14 cellular contexts compared by ENCODE assay signal in genomic region chr15:99365232-99365631, GRCh38.
A peak's percentile ranks its signal among the peaks of the same experiment; 100 is the strongest.
DNase-seq lines count a peak whose midpoint lies in the region; ATAC-seq and TF ChIP-seq lines count a peak whose summit lies in the region.
"Had no signal": no experiment of that assay in that cellular context is flagged by ENCODE, and none has a peak within 500 bp of the region (broad histone marks: within the 10 kb centered on the region; RNA-seq: fewer than 3 reads in every experiment).

No MANE protein-coding gene starts in this region.

- TF ChIP-seq CTCF in body of pancreas (IDR thresholded peaks at IDR 0.05): no peak
- TF ChIP-seq CTCF in smooth muscle cell (IDR thresholded peaks at IDR 0.05; ENCODE audit: borderline replicate concordance, insufficient read depth, poor library complexity, severe bottlenecking): no peak

- no peak overlapping the region for H3K27ac ChIP-seq in neuronal stem cell (replicated peaks; ENCODE audit: low read length)
- no peak overlapping the region for H3K27ac ChIP-seq in body of pancreas
- no peak overlapping the region for H3K27ac ChIP-seq in smooth muscle cell (ENCODE audit: low read depth)
- H3K27ac ChIP-seq: epithelial cell of prostate, neural progenitor cell, tibial nerve had no signal

- H3K27me3 ChIP-seq in neuronal stem cell (ENCODE audit: control insufficient read depth in 3 of 3, insufficient read depth in 3 of 3, low read depth in 1 of 3, low read length in 3 of 3) (no peaks in the 10 kb centered on the region), body of pancreas (no peaks in the 10 kb centered on the region), smooth muscle cell (ENCODE audit: low read depth) (no peaks in the 10 kb centered on the region)
- H3K27me3 ChIP-seq: neural progenitor cell, tibial nerve had no signal

- no peak overlapping the region for H3K18ac ChIP-seq in neuronal stem cell (ENCODE audit: low read length)

- H3K4me3 ChIP-seq in neuronal stem cell (ENCODE audit: low read length in 2 of 2) (no peak overlapping the region), body of pancreas (no peak overlapping the region), smooth muscle cell (no peak overlapping the region)
- H3K4me3 ChIP-seq: neural progenitor cell, tibial nerve had no signal

- no peak overlapping the region for H2BK5ac ChIP-seq in neuronal stem cell (ENCODE audit: low read length)

- TF ChIP-seq POLR2A in body of pancreas (IDR thresholded peaks at IDR 0.05): no peak

- peaks cover 5 to 27% of the 10 kb centered on the region in 2 donors for H3K9me3 ChIP-seq in neuronal stem cell (replicated peaks in 1 of 2; ENCODE audit: control insufficient read depth in 2 of 2, insufficient read depth in 1 of 2, low read depth in 1 of 2, low read length in 2 of 2)
- no peaks in the 10 kb centered on the region for H3K9me3 ChIP-seq in body of pancreas
- no peaks in the 10 kb centered on the region for H3K9me3 ChIP-seq in smooth muscle cell (replicated peaks; ENCODE audit: low read depth)

- no peak overlapping the region for H2BK12ac ChIP-seq in neuronal stem cell (ENCODE audit: low read length)

- H3K9ac ChIP-seq in neuronal stem cell (ENCODE audit: low read depth, low read length, poor library complexity) (no peak overlapping the region), smooth muscle cell (ENCODE audit: low read depth) (no peak overlapping the region)
- H3K9ac ChIP-seq: neural progenitor cell had no signal

- intact Hi-C loops in body of pancreas (cut with DNase I): no loop called here

- no peak overlapping the region for H2AK5ac ChIP-seq in neuronal stem cell (ENCODE audit: low read depth, low read length)

- no peaks in the 10 kb centered on the region for H4K20me1 ChIP-seq in smooth muscle cell (ENCODE audit: low read depth)

- no peak overlapping the region for H2AFZ ChIP-seq in neuronal stem cell (ENCODE audit: low read length)
- no peak overlapping the region for H2AFZ ChIP-seq in smooth muscle cell (ENCODE audit: low read depth)
- H2AFZ ChIP-seq: neural progenitor cell had no signal

- WGBS in neuronal stem cell (ENCODE audit: extremely low coverage in 2 of 2, insufficient read length in 2 of 2, insufficient replicate concordance in 1 of 2), 2 donors: no CpG with 5 or more reads among the region's 1 CpG
- WGBS in body of pancreas, 2 donors: 87 to 91% methylated on average over 1 of the region's 1 CpG
- WGBS in smooth muscle cell (ENCODE audit: low lambda C conversion rate): 50% methylated on average over 1 of the region's 1 CpG

- H4K91ac ChIP-seq in neuronal stem cell (ENCODE audit: low read depth, low read length, poor library complexity): no peak overlapping the region

- H3K4me2 ChIP-seq in neuronal stem cell (ENCODE audit: insufficient read depth, low read length, poor library complexity, severe bottlenecking) (no peak overlapping the region), smooth muscle cell (no peak overlapping the region)
- H3K4me2 ChIP-seq: neural progenitor cell had no signal

- H3K4me1 ChIP-seq in neuronal stem cell (ENCODE audit: control insufficient read depth in 2 of 2, insufficient read depth in 1 of 2, low read depth in 1 of 2, low read length in 2 of 2) (peaks cover 0 to 4% of the 10 kb centered on the region in 2 donors), body of pancreas (no peaks in the 10 kb centered on the region), smooth muscle cell (ENCODE audit: low read depth) (no peaks in the 10 kb centered on the region)
- H3K4me1 ChIP-seq: neural progenitor cell, tibial nerve had no signal

- H3K79me1 ChIP-seq in neuronal stem cell (ENCODE audit: low read depth, low read length): no peaks in the 10 kb centered on the region

- H4K8ac ChIP-seq in neuronal stem cell (ENCODE audit: low read depth, low read length): no peak overlapping the region

- H3K4ac ChIP-seq in neuronal stem cell (ENCODE audit: low read length): no peak overlapping the region

- no peak overlapping the region for H2BK120ac ChIP-seq in neuronal stem cell (ENCODE audit: low read depth, low read length)

- H3K79me2 ChIP-seq in smooth muscle cell (ENCODE audit: low read depth): no peaks in the 10 kb centered on the region

- DNase-seq in OCI-M1 (lab: John Stamatoyannopoulos, UW) (peak; percentile 15), neuronal stem cell (ENCODE audit: low spot score) (no peak), body of pancreas (no peak), smooth muscle cell (lab: John Stamatoyannopoulos, UW; ENCODE audit: unreplicated experiment) (no peak)
- DNase-seq in activated CD8-positive, alpha-beta memory T cell treated with anti-CD3 and anti-CD28 coated beads for 24 hours: no peak
- DNase-seq: CD8-positive, alpha-beta T cell; IMR-90; NCI-H524 had no signal

- ATAC-seq in GM18508 (IDR thresholded peaks at IDR 0.05; ENCODE audit: insufficient read depth, unreplicated experiment) (peak; percentile 85), GM21367 (IDR thresholded peaks at IDR 0.05; ENCODE audit: unreplicated experiment) (peak; percentile 86), HG03066 (IDR thresholded peaks at IDR 0.05; ENCODE audit: low read depth, unreplicated experiment) (peak; percentile 97), body of pancreas (no peak)
- ATAC-seq: CD8-positive, alpha-beta T cell had no signal

- no peak overlapping the region for H3K23ac ChIP-seq in neuronal stem cell (ENCODE audit: low read depth, low read length, poor library complexity)

- H2BK15ac ChIP-seq in neuronal stem cell (ENCODE audit: low read length): no peak overlapping the region

- H3K14ac ChIP-seq in neuronal stem cell (ENCODE audit: low read length): no peak overlapping the region

- H3F3A ChIP-seq in smooth muscle cell (ENCODE audit: low read depth): no peaks in the 10 kb centered on the region

- peaks cover 0 to 2% of the 10 kb centered on the region in 2 donors for H3K36me3 ChIP-seq in neuronal stem cell (replicated peaks in 1 of 2; ENCODE audit: control insufficient read depth in 2 of 2, insufficient read depth in 2 of 2, low read length in 2 of 2)
- H3K36me3 ChIP-seq in body of pancreas (replicated peaks in 1 of 2; ENCODE audit: insufficient read depth in 1 of 2, low read depth in 2 of 2): peaks cover 0 to 2% of the 10 kb centered on the region in 2 donors
- peaks cover 17% of the 10 kb centered on the region for H3K36me3 ChIP-seq in smooth muscle cell (ENCODE audit: low read depth)
